In genomic region chr6:37298958-37299357, GRCh38 we compare ENCODE assay signal across 20 cellular contexts.
"Had no signal": no experiment of that assay in that cellular context is flagged by ENCODE, and none has a peak within 500 bp of the region (broad histone marks: within the 10 kb centered on the region; RNA-seq: fewer than 3 reads in every experiment).

No MANE protein-coding gene starts in this region.

- H3K4me3 ChIP-seq: hepatocyte, mucosa of descending colon, right atrium auricular region had no signal

- H3K4me3 Mint-ChIP-seq: activated B cell treated with CpG ODN at 0.5 μM for 24 hours; activated CD4-positive, alpha-beta memory T cell treated with anti-CD3 and anti-CD28 coated beads, Interleukin-2, amount 10 ng/mL, durations not matched to agents 7 days and 5 days; activated CD8-positive, alpha-beta memory T cell treated with anti-CD3 and anti-CD28 coated beads, Interleukin-2, amount 10 ng/mL, durations not matched to agents 7 days and 5 days; activated naive CD8-positive, alpha-beta T cell; endodermal cell; naive B cell; neural crest cell had no signal

- H3K9me3 ChIP-seq: mucosa of descending colon, right atrium auricular region had no signal

- H3K27me3 Mint-ChIP-seq: activated B cell treated with CpG ODN at 0.5 μM for 24 hours; activated CD4-positive, alpha-beta memory T cell treated with anti-CD3 and anti-CD28 coated beads, Interleukin-2, amount 10 ng/mL, durations not matched to agents 7 days and 5 days; activated CD8-positive, alpha-beta memory T cell treated with anti-CD3 and anti-CD28 coated beads, Interleukin-2, amount 10 ng/mL, durations not matched to agents 7 days and 5 days; activated naive CD8-positive, alpha-beta T cell; naive B cell; progenitor cell of endocrine pancreas had no signal

- H3K9me3 Mint-ChIP-seq: activated B cell treated with CpG ODN at 0.5 μM for 24 hours; activated CD4-positive, alpha-beta memory T cell treated with anti-CD3 and anti-CD28 coated beads, Interleukin-2, amount 10 ng/mL, durations not matched to agents 7 days and 5 days; endodermal cell; neural crest cell had no signal

- H3K4me2 ChIP-seq: hepatocyte had no signal

- H3K27ac Mint-ChIP-seq: activated B cell treated with CpG ODN at 0.5 μM for 24 hours; activated CD4-positive, alpha-beta memory T cell treated with anti-CD3 and anti-CD28 coated beads, Interleukin-2, amount 10 ng/mL, durations not matched to agents 7 days and 5 days; activated CD8-positive, alpha-beta memory T cell treated with anti-CD3 and anti-CD28 coated beads, Interleukin-2, amount 10 ng/mL, durations not matched to agents 7 days and 5 days; activated naive CD8-positive, alpha-beta T cell; endodermal cell; naive B cell; progenitor cell of endocrine pancreas had no signal

- H3K4me1 Mint-ChIP-seq: neural crest cell had no signal

- H3K79me2 ChIP-seq: hepatocyte had no signal

- H2AFZ ChIP-seq: hepatocyte had no signal

- FAIRE-seq: bronchial epithelial cell had no signal

- H3K4me1 ChIP-seq: foreskin keratinocyte, right atrium auricular region had no signal

- H3K27me3 ChIP-seq: foreskin keratinocyte, hepatocyte, right atrium auricular region had no signal

- H3K27ac ChIP-seq: foreskin keratinocyte, hepatocyte, right atrium auricular region had no signal

- ATAC-seq: activated CD8-positive, alpha-beta memory T cell treated with anti-CD3 and anti-CD28 coated beads, Interleukin-2, amount 10 ng/mL, durations not matched to agents 7 days and 5 days; foreskin keratinocyte; left cardiac atrium; mucosa of descending colon had no signal

- DNase-seq: activated B cell treated with CpG ODN at 0.5 μM for 24 hours; activated CD4-positive, alpha-beta memory T cell treated with anti-CD3 and anti-CD28 coated beads, Interleukin-2, amount 10 ng/mL, durations not matched to agents 7 days and 5 days; activated CD4-positive, alpha-beta T cell treated with anti-CD3 and anti-CD28 coated beads for 48 hours; activated CD8-positive, alpha-beta memory T cell treated with anti-CD3 and anti-CD28 coated beads, Interleukin-2, amount 10 ng/mL, durations not matched to agents 7 days and 5 days; endodermal cell; foreskin keratinocyte; left cardiac atrium; mesenchymal stem cell; mucosa of descending colon; naive B cell; stimulated activated CD4-positive, alpha-beta T cell treated with anti-CD3 and anti-CD28 coated beads, Interleukin-12 subunit alpha, Interleukin-12 subunit beta, amount 100 ng/mL, for 4 hours; stimulated activated CD4-positive, alpha-beta T cell treated with anti-CD3 and anti-CD28 coated beads, Interleukin-1b, Interleukin-23, amount 100 ng/mL, for 48 hours; stimulated activated CD8-positive, alpha-beta memory T cell treated with anti-CD3 and anti-CD28 coated beads, Interleukin-4, amount 100 ng/mL, for 48 hours; stimulated activated naive CD4-positive, alpha-beta T cell had no signal
